ENCODE assay signal across 24 cellular contexts in the genomic region with DNA sequence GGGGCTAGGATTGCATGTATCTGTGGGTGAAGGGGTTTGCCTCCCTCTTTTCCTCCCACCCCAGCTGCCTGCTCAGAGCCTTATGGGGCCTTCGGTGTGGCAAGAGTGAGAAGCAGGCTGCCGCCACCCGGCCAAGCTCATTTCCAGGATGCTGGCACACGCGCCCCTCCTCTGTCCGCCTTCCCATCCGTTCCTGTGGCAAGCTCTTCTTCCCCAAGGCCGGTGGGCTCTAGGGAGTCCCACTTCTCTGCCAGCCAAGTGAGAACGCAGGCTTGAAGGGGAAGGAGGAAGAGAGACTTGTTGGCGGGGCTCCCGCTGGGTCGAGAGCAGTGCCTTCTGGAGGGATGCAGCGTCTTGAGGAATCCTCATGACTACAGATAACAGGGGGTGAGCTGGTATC.
"Had no signal": no experiment of that assay in that cellular context is flagged by ENCODE, and none has a peak within 500 bp of the region (broad histone marks: within the 10 kb centered on the region; RNA-seq: fewer than 3 reads in every experiment).

No MANE protein-coding gene starts in this region.

- H3K9me3 Mint-ChIP-seq: activated CD4-positive, alpha-beta memory T cell treated with anti-CD3 and anti-CD28 coated beads, Interleukin-2, amount 10 ng/mL, durations not matched to agents 7 days and 5 days; activated naive CD4-positive, alpha-beta T cell treated with anti-CD3 and anti-CD28 coated beads, Interleukin-2, amount 50 U/mL, for 24 hours; activated T-cell treated with anti-CD3 and anti-CD28 coated beads, Interleukin-2, amount 50 U/mL, for 72 hours; naive thymus-derived CD4-positive, alpha-beta T cell; neural progenitor cell; stimulated activated effector memory CD8-positive, alpha-beta T cell treated with anti-CD3 and anti-CD28 coated beads, Interleukin-12 subunit alpha, Interleukin-12 subunit beta, amount 100 ng/mL, for 72 hours; T-cell; type B pancreatic cell had no signal

- H3K27ac Mint-ChIP-seq: activated CD4-positive, alpha-beta memory T cell treated with anti-CD3 and anti-CD28 coated beads, Interleukin-2, amount 10 ng/mL, durations not matched to agents 7 days and 5 days; activated naive CD4-positive, alpha-beta T cell treated with anti-CD3 and anti-CD28 coated beads, Interleukin-2, amount 50 U/mL, for 24 hours; activated T-cell treated with anti-CD3 and anti-CD28 coated beads, Interleukin-2, amount 50 U/mL, for 72 hours; naive thymus-derived CD4-positive, alpha-beta T cell; neural progenitor cell; stimulated activated effector memory CD8-positive, alpha-beta T cell treated with anti-CD3 and anti-CD28 coated beads, Interleukin-12 subunit alpha, Interleukin-12 subunit beta, amount 100 ng/mL, for 72 hours; T-cell had no signal

- H3K36me3 ChIP-seq: breast epithelium, gastrocnemius medialis, heart right ventricle, left lung, neural progenitor cell, ovary, right lobe of liver, stomach had no signal

- H3K4me1 ChIP-seq: breast epithelium, left lung, right lobe of liver had no signal

- H3K9me3 ChIP-seq: breast epithelium, gastrocnemius medialis, heart right ventricle, left lung, mucosa of descending colon, ovary, right lobe of liver, stomach had no signal

- H3K27me3 ChIP-seq: breast epithelium, gastrocnemius medialis, heart right ventricle, left lung, neural progenitor cell, ovary, right lobe of liver had no signal

- ATAC-seq: activated T-cell treated with anti-CD3 and anti-CD28 coated beads, Interleukin-2, amount 50 U/mL, for 72 hours; left lung; mucosa of descending colon; naive thymus-derived CD4-positive, alpha-beta T cell; right lobe of liver; stimulated activated effector memory CD8-positive, alpha-beta T cell treated with anti-CD3 and anti-CD28 coated beads, Interleukin-12 subunit alpha, Interleukin-12 subunit beta, amount 100 ng/mL, for 72 hours; T-cell had no signal

- DNase-seq: activated CD4-positive, alpha-beta memory T cell treated with anti-CD3 and anti-CD28 coated beads, Interleukin-2, amount 10 ng/mL, durations not matched to agents 7 days and 5 days; activated CD4-positive, alpha-beta T cell treated with anti-CD3 and anti-CD28 coated beads for 48 hours; activated CD4-positive, CD25-positive, alpha-beta regulatory T cell; activated effector memory CD4-positive, alpha-beta T cell treated with anti-CD3 and anti-CD28 coated beads, Interleukin-2, amount 50 U/mL, for 16 hours; activated T-cell treated with anti-CD3 and anti-CD28 coated beads, Interleukin-2, amount 50 U/mL, for 72 hours; erythroblast; heart right ventricle; left lung; mammary epithelial cell; mucosa of descending colon; naive thymus-derived CD4-positive, alpha-beta T cell; ovary; stimulated activated CD4-positive, alpha-beta T cell treated with anti-CD3 and anti-CD28 coated beads, Interleukin-4, amount 100 ng/mL, for 24 hours; stomach; T-cell had no signal

- H3K4me2 ChIP-seq: neural progenitor cell, smooth muscle cell had no signal

- H3K27ac ChIP-seq: breast epithelium, left lung, neural progenitor cell, right lobe of liver had no signal

- H3K36me3 Mint-ChIP-seq: activated naive CD4-positive, alpha-beta T cell treated with anti-CD3 and anti-CD28 coated beads, Interleukin-2, amount 50 U/mL, for 24 hours; naive thymus-derived CD4-positive, alpha-beta T cell; stimulated activated effector memory CD8-positive, alpha-beta T cell treated with anti-CD3 and anti-CD28 coated beads, Interleukin-12 subunit alpha, Interleukin-12 subunit beta, amount 100 ng/mL, for 72 hours; T-cell; type B pancreatic cell had no signal

- H3K27me3 Mint-ChIP-seq: activated naive CD4-positive, alpha-beta T cell treated with anti-CD3 and anti-CD28 coated beads, Interleukin-2, amount 50 U/mL, for 24 hours had no signal

- H3K9ac ChIP-seq: neural progenitor cell had no signal

- H3K4me3 Mint-ChIP-seq: activated CD4-positive, alpha-beta memory T cell treated with anti-CD3 and anti-CD28 coated beads, Interleukin-2, amount 10 ng/mL, durations not matched to agents 7 days and 5 days; activated naive CD4-positive, alpha-beta T cell treated with anti-CD3 and anti-CD28 coated beads, Interleukin-2, amount 50 U/mL, for 24 hours; activated T-cell treated with anti-CD3 and anti-CD28 coated beads, Interleukin-2, amount 50 U/mL, for 72 hours; naive thymus-derived CD4-positive, alpha-beta T cell; neural progenitor cell; stimulated activated effector memory CD8-positive, alpha-beta T cell treated with anti-CD3 and anti-CD28 coated beads, Interleukin-12 subunit alpha, Interleukin-12 subunit beta, amount 100 ng/mL, for 72 hours; T-cell had no signal

- H3K4me1 Mint-ChIP-seq: activated CD4-positive, alpha-beta memory T cell treated with anti-CD3 and anti-CD28 coated beads, Interleukin-2, amount 10 ng/mL, durations not matched to agents 7 days and 5 days; activated naive CD4-positive, alpha-beta T cell treated with anti-CD3 and anti-CD28 coated beads, Interleukin-2, amount 50 U/mL, for 24 hours; naive thymus-derived CD4-positive, alpha-beta T cell; stimulated activated effector memory CD8-positive, alpha-beta T cell treated with anti-CD3 and anti-CD28 coated beads, Interleukin-12 subunit alpha, Interleukin-12 subunit beta, amount 100 ng/mL, for 72 hours; T-cell had no signal

- H3K4me3 ChIP-seq: breast epithelium, coronary artery, gastrocnemius medialis, heart right ventricle, left lung, mucosa of descending colon, neural progenitor cell, ovary, right lobe of liver, smooth muscle cell, stomach had no signal
